Comparison of ENCODE assay signal across 22 cellular contexts in the genomic region with DNA sequence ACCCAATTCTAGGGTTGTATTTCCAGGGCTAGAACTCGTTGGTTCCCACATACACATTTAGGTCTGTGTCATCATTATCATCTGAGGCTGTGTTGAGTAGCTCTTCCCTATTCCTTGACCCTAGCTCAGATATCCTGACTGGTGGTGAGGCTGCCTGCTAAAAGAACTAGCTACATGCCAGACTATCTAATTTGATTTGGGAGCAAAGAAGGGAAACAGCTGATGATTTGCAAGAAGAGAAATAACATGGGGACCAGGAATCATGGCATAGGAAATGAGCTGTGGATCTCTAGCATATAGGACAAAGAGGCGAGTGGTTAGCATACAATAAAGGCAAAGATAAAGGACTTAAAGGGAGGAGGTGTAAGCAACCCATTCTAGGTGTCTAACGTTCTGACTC. TPM values are rescaled to one million over a fixed set of nuclear protein-coding genes. Genes with fewer than 3 reads are reported as not detected.
DNase-seq lines count a peak whose midpoint lies in the region; ATAC-seq, FAIRE-seq and TF ChIP-seq lines count a peak whose summit lies in the region.
"Had no signal": no experiment of that assay in that cellular context is flagged by ENCODE, and none has a peak within 500 bp of the region (broad histone marks: within the 10 kb centered on the region; RNA-seq: fewer than 3 reads in every experiment).

No MANE protein-coding gene starts in this region.

- no peak overlapping the region for H3K4me3 Mint-ChIP-seq in activated naive CD8-positive, alpha-beta T cell treated with anti-CD3 and anti-CD28 coated beads, Interleukin-2, amount 50 U/mL, for 24 hours
- no peak overlapping the region for H3K4me3 Mint-ChIP-seq in activated T-helper 1 cell treated with anti-CD3 and anti-CD28 coated beads, Interleukin-12 subunit alpha, Interleukin-12 subunit beta, Interleukin-2, Interleukin-4 antibody, amounts not matched to agents 30 ng/mL and 10 ng/mL and 1 ng/mL, durations not matched to agents 14 hours and 24 hours and 36 hours
- H3K4me3 Mint-ChIP-seq: CD8-positive, alpha-beta T cell had no signal

- no peaks in the 10 kb centered on the region for H3K36me3 ChIP-seq in osteoblast (ENCODE audit: insufficient read depth, low read length)

- H3K4me3 ChIP-seq in A549 (no peak overlapping the region), osteoblast (ENCODE audit: insufficient read depth, low read length) (no peak overlapping the region)
- H3K4me3 ChIP-seq: GM12878 had no signal

- H3K27ac ChIP-seq in A549: no peak overlapping the region
- no peak overlapping the region for H3K27ac ChIP-seq in osteoblast (ENCODE audit: low read depth, low read length)

- no peak for TF ChIP-seq CTCF in A549 (IDR thresholded peaks at IDR 0.05)
- TF ChIP-seq CTCF in osteoblast (IDR thresholded peaks at IDR 0.05; ENCODE audit: extremely low read depth, low read depth, low read length): no peak

- H3K4me2 ChIP-seq in A549: no peak overlapping the region
- no peak overlapping the region for H3K4me2 ChIP-seq in osteoblast (ENCODE audit: insufficient read depth, low read length)

- no peak for TF ChIP-seq POLR2A in A549 (IDR thresholded peaks at IDR 0.05; ENCODE audit: low read length)

- 0% methylated on average over 3 of the region's 3 CpGs for WGBS in A549 (ENCODE audit: missing lambda C conversion rate)

- DNase-seq in A549 (ENCODE audit: low read depth in 1 of 2, low spot score in 1 of 2) (no peak), CD1c-positive myeloid dendritic cell (ENCODE audit: extremely low spot score) (peak; percentile 10), OCI-M1 (lab: John Stamatoyannopoulos, UW) (peak; percentile 60), osteoblast (ENCODE audit: insufficient read length, low spot score, missing footprints) (no peak)
- DNase-seq in activated naive CD8-positive, alpha-beta T cell treated with anti-CD3 and anti-CD28 coated beads, Interleukin-2, amount 50 U/mL, for 24 hours: no peak
- no peak for DNase-seq in activated T-helper 1 cell treated with anti-CD3 and anti-CD28 coated beads, Interleukin-12 subunit alpha, Interleukin-12 subunit beta, Interleukin-2, Interleukin-4 antibody, amounts not matched to agents 30 ng/mL and 10 ng/mL and 1 ng/mL, durations not matched to agents 14 hours and 24 hours and 36 hours (ENCODE audit: low spot score)
- DNase-seq: AML-193, GOT3 had no signal

- peaks cover 49% of the 10 kb centered on the region for H3K27me3 Mint-ChIP-seq in activated naive CD8-positive, alpha-beta T cell treated with anti-CD3 and anti-CD28 coated beads, Interleukin-2, amount 50 U/mL, for 24 hours
- H3K27me3 Mint-ChIP-seq in activated T-helper 1 cell treated with anti-CD3 and anti-CD28 coated beads, Interleukin-12 subunit alpha, Interleukin-12 subunit beta, Interleukin-2, Interleukin-4 antibody, amounts not matched to agents 30 ng/mL and 10 ng/mL and 1 ng/mL, durations not matched to agents 14 hours and 24 hours and 36 hours (ENCODE audit: insufficient read depth): peaks cover 14% of the 10 kb centered on the region

- no peak for ATAC-seq in A549
- no peak for ATAC-seq in activated naive CD8-positive, alpha-beta T cell treated with anti-CD3 and anti-CD28 coated beads, Interleukin-2, amount 50 U/mL, for 24 hours
- no peak for ATAC-seq in GM18873 (IDR thresholded peaks at IDR 0.05; ENCODE audit: low FRiP score, unreplicated experiment)
- no peak for ATAC-seq in HG03565 (IDR thresholded peaks at IDR 0.05; ENCODE audit: unreplicated experiment)

- no peaks in the 10 kb centered on the region for H3K9me3 ChIP-seq in A549
- H3K9me3 ChIP-seq in osteoblast (ENCODE audit: low read depth, low read length): no peaks in the 10 kb centered on the region

- H3K27ac Mint-ChIP-seq in activated naive CD8-positive, alpha-beta T cell treated with anti-CD3 and anti-CD28 coated beads, Interleukin-2, amount 50 U/mL, for 24 hours: peak overlapping the region; percentile 13
- no peak overlapping the region for H3K27ac Mint-ChIP-seq in activated T-helper 1 cell treated with anti-CD3 and anti-CD28 coated beads, Interleukin-12 subunit alpha, Interleukin-12 subunit beta, Interleukin-2, Interleukin-4 antibody, amounts not matched to agents 30 ng/mL and 10 ng/mL and 1 ng/mL, durations not matched to agents 14 hours and 24 hours and 36 hours
- H3K27ac Mint-ChIP-seq: CD8-positive, alpha-beta T cell; HFFc6 had no signal

- TF ChIP-seq RAD21 in A549 (conservative IDR thresholded peaks at IDR 0.05 in 1 of 2, IDR thresholded peaks at IDR 0.05 in 1 of 2): no peak

- H2AFZ ChIP-seq in osteoblast (ENCODE audit: low read length): no peak overlapping the region

- no peaks in the 10 kb centered on the region for H3K36me3 Mint-ChIP-seq in activated naive CD8-positive, alpha-beta T cell treated with anti-CD3 and anti-CD28 coated beads, Interleukin-2, amount 50 U/mL, for 24 hours (ENCODE audit: low read depth)
- no peaks in the 10 kb centered on the region for H3K36me3 Mint-ChIP-seq in activated T-helper 1 cell treated with anti-CD3 and anti-CD28 coated beads, Interleukin-12 subunit alpha, Interleukin-12 subunit beta, Interleukin-2, Interleukin-4 antibody, amounts not matched to agents 30 ng/mL and 10 ng/mL and 1 ng/mL, durations not matched to agents 14 hours and 24 hours and 36 hours (ENCODE audit: low read depth)
- H3K36me3 Mint-ChIP-seq: CD14-positive monocyte; CD8-positive, alpha-beta T cell had no signal

- no peaks in the 10 kb centered on the region for H3K27me3 ChIP-seq in osteoblast (ENCODE audit: insufficient read depth, low read length)

- intact Hi-C loops in activated T-helper 1 cell treated with anti-CD3 and anti-CD28 coated beads, Interleukin-12 subunit alpha, Interleukin-12 subunit beta, Interleukin-2, Interleukin-4 antibody, amounts not matched to agents 30 ng/mL and 10 ng/mL and 1 ng/mL, durations not matched to agents 14 hours and 24 hours and 36 hours (cut with micrococcal nuclease): loop anchor here (5.0 kb wide), 2 partner anchors 326 to 426 kb away; a partner anchor contains a TSS

- no peak for FAIRE-seq in A549 (lab: Jason Lieb, UNC)
- FAIRE-seq: A204.1, HTR-8/SVneo had no signal

- H3K4me1 ChIP-seq in A549 (no peaks in the 10 kb centered on the region), osteoblast (ENCODE audit: insufficient read depth, low read length) (no peaks in the 10 kb centered on the region)

- H4K20me1 ChIP-seq in osteoblast (ENCODE audit: insufficient read depth, low read length): no peaks in the 10 kb centered on the region

- CTCF ChIA-PET in A549 (lab: Yijun Ruan, JAX): interaction anchor here (1.7 to 2.1 kb wide), 2 partner anchors 14 to 130 kb away, joined by 5 to 7 read pairs; no protein-coding TSS in a partner anchor

- H3K79me2 ChIP-seq in osteoblast (ENCODE audit: insufficient read depth, low read length): no peaks in the 10 kb centered on the region

- H3K4me1 Mint-ChIP-seq in activated naive CD8-positive, alpha-beta T cell treated with anti-CD3 and anti-CD28 coated beads, Interleukin-2, amount 50 U/mL, for 24 hours: peaks cover 28% of the 10 kb centered on the region
- H3K4me1 Mint-ChIP-seq in activated T-helper 1 cell treated with anti-CD3 and anti-CD28 coated beads, Interleukin-12 subunit alpha, Interleukin-12 subunit beta, Interleukin-2, Interleukin-4 antibody, amounts not matched to agents 30 ng/mL and 10 ng/mL and 1 ng/mL, durations not matched to agents 14 hours and 24 hours and 36 hours (ENCODE audit: low read depth): peaks cover 24% of the 10 kb centered on the region

- H3K9me3 Mint-ChIP-seq in activated naive CD8-positive, alpha-beta T cell treated with anti-CD3 and anti-CD28 coated beads, Interleukin-2, amount 50 U/mL, for 24 hours: no peaks in the 10 kb centered on the region
- no peaks in the 10 kb centered on the region for H3K9me3 Mint-ChIP-seq in activated T-helper 1 cell treated with anti-CD3 and anti-CD28 coated beads, Interleukin-12 subunit alpha, Interleukin-12 subunit beta, Interleukin-2, Interleukin-4 antibody, amounts not matched to agents 30 ng/mL and 10 ng/mL and 1 ng/mL, durations not matched to agents 14 hours and 24 hours and 36 hours
- H3K9me3 Mint-ChIP-seq: CD8-positive, alpha-beta T cell; HFFc6 had no signal

- TF ChIP-seq EP300 in A549 (IDR thresholded peaks at IDR 0.05): no peak

- POLR2A ChIA-PET in A549 (lab: Yijun Ruan, JAX): no interaction called here

RNA-seq across cellular contexts. Expression of a gene that starts 27.6 kb away (rescaled TPM):
- polyA plus RNA-seq in A549 (2011; rRNA removed) (not detected in 2 replicates), A549 (2017; fragmentation: RNase III; extraction: RNeasy Plus Mini Kit Qiagen cat#74134 plus additional on column Dnase treatment) (not detected in 3 replicates)
- polyA plus RNA-seq in A549 (2012; cell fraction: cytosol; rRNA removed): not detected in 2 replicates
- polyA plus RNA-seq in A549 (2012; cell fraction: nucleus; rRNA removed): not detected in 2 replicates
- polyA minus RNA-seq in A549 (2011; rRNA and poly(A)+ RNA removed): not detected in 2 replicates
- not detected in 2 replicates for total RNA-seq in osteoblast
- total RNA-seq in activated T-helper 1 cell treated with anti-CD3 and anti-CD28 coated beads, Interleukin-12 subunit alpha, Interleukin-12 subunit beta, Interleukin-2, Interleukin-4 antibody, amounts not matched to agents 30 ng/mL and 10 ng/mL and 1 ng/mL, durations not matched to agents 14 hours and 24 hours and 36 hours: not detected in 2 replicates
- total RNA-seq: Calu3; CD8-positive, alpha-beta T cell; G401; GM12878; H7; HFFc6; IMR-90; K562 had no signal
- polyA plus RNA-seq: BJ, CD14-positive monocyte, GM12878, IMR-90, K562 had no signal

RNA-seq across cellular contexts. Expression of a gene that starts 42.1 kb away (rescaled TPM):
- polyA plus RNA-seq in A549 (2011; rRNA removed) (not detected in 2 replicates), A549 (2017; fragmentation: RNase III; extraction: RNeasy Plus Mini Kit Qiagen cat#74134 plus additional on column Dnase treatment) (not detected in 3 replicates)
- not detected in 2 replicates for polyA plus RNA-seq in A549 (2012; cell fraction: cytosol; rRNA removed)
- polyA plus RNA-seq in A549 (2012; cell fraction: nucleus; rRNA removed): not detected in 2 replicates
- polyA minus RNA-seq in A549 (2011; rRNA and poly(A)+ RNA removed): not detected in 2 replicates
- not detected in 2 replicates for total RNA-seq in osteoblast
- total RNA-seq in activated T-helper 1 cell treated with anti-CD3 and anti-CD28 coated beads, Interleukin-12 subunit alpha, Interleukin-12 subunit beta, Interleukin-2, Interleukin-4 antibody, amounts not matched to agents 30 ng/mL and 10 ng/mL and 1 ng/mL, durations not matched to agents 14 hours and 24 hours and 36 hours: not detected in 2 replicates
- total RNA-seq: Calu3; CD8-positive, alpha-beta T cell; G401; GM12878; H7; HFFc6; IMR-90; K562 had no signal
- polyA plus RNA-seq: BJ, CD14-positive monocyte, GM12878, IMR-90, K562 had no signal

RNA-seq across cellular contexts. Expression of a gene that starts 45.9 kb away (rescaled TPM):
- not detected in 2 replicates for polyA plus RNA-seq in A549 (2011; rRNA removed)
- not detected in 2 replicates for polyA plus RNA-seq in A549 (2012; cell fraction: cytosol; rRNA removed)
- not detected in 2 replicates for polyA plus RNA-seq in A549 (2012; cell fraction: nucleus; rRNA removed)
- not detected in 3 replicates for polyA plus RNA-seq in A549 (2017; fragmentation: RNase III; extraction: RNeasy Plus Mini Kit Qiagen cat#74134 plus additional on column Dnase treatment)
- not detected in 2 replicates for polyA minus RNA-seq in A549 (2011; rRNA and poly(A)+ RNA removed)
- not detected in 2 replicates for total RNA-seq in osteoblast
- not detected in 2 replicates for total RNA-seq in activated T-helper 1 cell treated with anti-CD3 and anti-CD28 coated beads, Interleukin-12 subunit alpha, Interleukin-12 subunit beta, Interleukin-2, Interleukin-4 antibody, amounts not matched to agents 30 ng/mL and 10 ng/mL and 1 ng/mL, durations not matched to agents 14 hours and 24 hours and 36 hours
- total RNA-seq: Calu3; CD8-positive, alpha-beta T cell; G401; GM12878; H7; HFFc6; IMR-90; K562 had no signal
- polyA plus RNA-seq: BJ, CD14-positive monocyte, GM12878, IMR-90, K562 had no signal

RNA-seq across cellular contexts. Expression of a gene that starts 46.5 kb away (rescaled TPM):
- polyA plus RNA-seq in A549 (2011; rRNA removed) (1.5 TPM in 2 replicates), A549 (2017; fragmentation: RNase III; extraction: RNeasy Plus Mini Kit Qiagen cat#74134 plus additional on column Dnase treatment) (0.12 to 0.24 TPM (median 0.18 TPM) in 3 replicates)
- 0.41 and 0.56 TPM in 2 replicates for polyA plus RNA-seq in A549 (2012; cell fraction: cytosol; rRNA removed)
- polyA plus RNA-seq in A549 (2012; cell fraction: nucleus; rRNA removed): 0.43 and 0.56 TPM in 2 replicates
- 0.83 and 1.7 TPM in 2 replicates for polyA minus RNA-seq in A549 (2011; rRNA and poly(A)+ RNA removed)
- total RNA-seq in osteoblast: 12.3 and 17.4 TPM in 2 replicates
- 7.9 and 8.0 TPM in 2 replicates for total RNA-seq in activated T-helper 1 cell treated with anti-CD3 and anti-CD28 coated beads, Interleukin-12 subunit alpha, Interleukin-12 subunit beta, Interleukin-2, Interleukin-4 antibody, amounts not matched to agents 30 ng/mL and 10 ng/mL and 1 ng/mL, durations not matched to agents 14 hours and 24 hours and 36 hours

RNA-seq across cellular contexts. Expression of a gene that starts 55.9 kb away (rescaled TPM):
- polyA plus RNA-seq in A549 (2011; rRNA removed) (not detected in 2 replicates), A549 (2017; fragmentation: RNase III; extraction: RNeasy Plus Mini Kit Qiagen cat#74134 plus additional on column Dnase treatment) (not detected in 3 replicates)
- not detected in 2 replicates for polyA plus RNA-seq in A549 (2012; cell fraction: cytosol; rRNA removed)
- not detected in 2 replicates for polyA plus RNA-seq in A549 (2012; cell fraction: nucleus; rRNA removed)
- not detected in 2 replicates for polyA minus RNA-seq in A549 (2011; rRNA and poly(A)+ RNA removed)
- total RNA-seq in osteoblast: not detected in 2 replicates
- not detected in 2 replicates for total RNA-seq in activated T-helper 1 cell treated with anti-CD3 and anti-CD28 coated beads, Interleukin-12 subunit alpha, Interleukin-12 subunit beta, Interleukin-2, Interleukin-4 antibody, amounts not matched to agents 30 ng/mL and 10 ng/mL and 1 ng/mL, durations not matched to agents 14 hours and 24 hours and 36 hours
- total RNA-seq: Calu3; CD8-positive, alpha-beta T cell; G401; GM12878; H7; HFFc6; IMR-90; K562 had no signal
- polyA plus RNA-seq: BJ, CD14-positive monocyte, GM12878, IMR-90, K562 had no signal

Comparison
In these comparisons a context has a peak if more than half of its experiments do, and no peak if none do; other contexts are left out.
1. DNase-seq: peak in CD1c-positive myeloid dendritic cell (single experiment) and OCI-M1 (single experiment); none in A549 (0 of 2), activated naive CD8-positive, alpha-beta T cell treated with anti-CD3 and anti-CD28 coated beads, Interleukin-2, amount 50 U/mL, for 24 hours (single experiment), osteoblast (single experiment) and activated T-helper 1 cell treated with anti-CD3 and anti-CD28 coated beads, Interleukin-12 subunit alpha, Interleukin-12 subunit beta, Interleukin-2, Interleukin-4 antibody, amounts not matched to agents 30 ng/mL and 10 ng/mL and 1 ng/mL, durations not matched to agents 14 hours and 24 hours and 36 hours (single experiment).